17 cellular contexts compared by ENCODE assay signal in genomic region chr10:121947931-121948330, GRCh38. TPM values are rescaled to one million over a fixed set of nuclear protein-coding genes. Genes with fewer than 3 reads are reported as not detected.
DNase-seq lines count a peak whose midpoint lies in the region; ATAC-seq and TF ChIP-seq lines count a peak whose summit lies in the region.
"Had no signal": no experiment of that assay in that cellular context is flagged by ENCODE, and none has a peak within 500 bp of the region (broad histone marks: within the 10 kb centered on the region; RNA-seq: fewer than 3 reads in every experiment).

No MANE protein-coding gene starts in this region.

- H3K27me3 Mint-ChIP-seq in HFFc6 (ENCODE audit: insufficient read depth): no peaks in the 10 kb centered on the region; the same call in 1 of the 2 replicates

- DNase-seq in NCI-H82 (lab: John Stamatoyannopoulos, UW): peak; percentile 35
- no peak for DNase-seq in NCI-H82 treated with DMSO at 0.1 percent for 48 hours (lab: John Stamatoyannopoulos, UW; ENCODE audit: unreplicated experiment)
- peak; percentile 29 for DNase-seq in SK-MEL-5 (ENCODE audit: low read depth, low spot score)
- peak; percentile 39 for DNase-seq in choroid plexus epithelial cell (ENCODE audit: low read depth)
- DNase-seq in Kasumi-1 (lab: John Stamatoyannopoulos, UW): no peak
- no peak for DNase-seq in C1 segment of cervical spinal cord (lab: John Stamatoyannopoulos, UW)
- no peak for DNase-seq in HFFc6
- DNase-seq: H7; KG1; NCI-H1105 treated with DMSO at 0.1 percent for 48 hours; NCI-H187 treated with DMSO at 0.1 percent for 48 hours; NCI-H526 treated with DMSO at 0.1 percent for 48 hours; NK-92 treated with Interleukin-12 subunit alpha and Interleukin-12 subunit beta, amount 100 ng/mL, for 24 hours; SW 1271 had no signal

- H3K4me3 ChIP-seq in choroid plexus epithelial cell (ENCODE audit: low read depth, low read length): no peak overlapping the region
- H3K4me3 ChIP-seq: BLaER1, SJSA1 had no signal

- ATAC-seq in GM18519 (IDR thresholded peaks at IDR 0.05; ENCODE audit: low FRiP score, unreplicated experiment): no peak

- TF ChIP-seq CTCF in choroid plexus epithelial cell (conservative IDR thresholded peaks at IDR 0.05; ENCODE audit: low read depth, low read length) (no peak), HFFc6 (IDR thresholded peaks at IDR 0.05) (no peak)

- H3K9me3 Mint-ChIP-seq in HFFc6: no peaks in the 10 kb centered on the region

- peaks cover 11% of the 10 kb centered on the region for H3K4me1 Mint-ChIP-seq in HFFc6 (ENCODE audit: low read depth)

- H3K4me3 Mint-ChIP-seq in HFFc6: no peak overlapping the region

- no peak overlapping the region for H3K27ac Mint-ChIP-seq in HFFc6

- no peaks in the 10 kb centered on the region for H3K36me3 Mint-ChIP-seq in HFFc6 (ENCODE audit: low read depth)

- in situ Hi-C loops in SK-MEL-5 (cut with HindIII; ENCODE audit: low pct_unique_long_range_greater_than_20kb, low sequenced_read_pairs): no loop called here

RNA-seq across cellular contexts. Expression of gene ATE1, which starts 20.1 kb away (rescaled TPM):
- total RNA-seq in SK-MEL-5 (2014; rRNA removed; shearing (Covaris generic)): 33.9 and 34.3 TPM in 2 replicates
- polyA plus RNA-seq in SK-MEL-5 (2015; cell fraction: cytosol; rRNA removed): 17.3 and 21.8 TPM in 2 replicates
- polyA plus RNA-seq in SK-MEL-5 (2015; cell fraction: nucleus; rRNA removed): 30.2 and 30.4 TPM in 2 replicates
- total RNA-seq in HFFc6 (2021; fragmentation: NEBNext Ultra II Directional; extraction: Animal tissue kit (Norgen Biotek cat#: 25700)): 10 to 100 TPM; 19.4 to 25.2 (median 21.0) TPM

RNA-seq across cellular contexts. Expression of gene NSMCE4A, which starts 27.1 kb away (rescaled TPM):
- total RNA-seq in SK-MEL-5 (2014; rRNA removed; shearing (Covaris generic)): 36.0 and 38.9 TPM in 2 replicates
- polyA plus RNA-seq in SK-MEL-5 (2015; cell fraction: cytosol; rRNA removed): 29.4 and 33.2 TPM in 2 replicates
- 235 and 247 TPM in 2 replicates for polyA plus RNA-seq in SK-MEL-5 (2015; cell fraction: nucleus; rRNA removed)
- total RNA-seq in HFFc6 (2021; fragmentation: NEBNext Ultra II Directional; extraction: Animal tissue kit (Norgen Biotek cat#: 25700)): 10 to 100 TPM; 15.2 to 22.7 (median 20.8) TPM

RNA-seq across cellular contexts. Expression of gene TACC2, which starts 41.0 kb away (rescaled TPM):
- total RNA-seq in SK-MEL-5 (2014; rRNA removed; shearing (Covaris generic)): 3.0 and 10.2 TPM in 2 replicates
- 15.4 and 16.3 TPM in 2 replicates for polyA plus RNA-seq in SK-MEL-5 (2015; cell fraction: cytosol; rRNA removed)
- polyA plus RNA-seq in SK-MEL-5 (2015; cell fraction: nucleus; rRNA removed): 17.9 and 29.2 TPM in 2 replicates
- total RNA-seq in HFFc6 (2021; fragmentation: NEBNext Ultra II Directional; extraction: Animal tissue kit (Norgen Biotek cat#: 25700)): 10 to 100 TPM; 15.9 to 19.5 (median 17.5) TPM

Comparison
In these comparisons a context has a peak if more than half of its experiments do, and no peak if none do; other contexts are left out.
1. DNase-seq: peak in NCI-H82 (single experiment), SK-MEL-5 (single experiment) and choroid plexus epithelial cell (single experiment); none in NCI-H82 treated with DMSO at 0.1 percent for 48 hours (single experiment), Kasumi-1 (0 of 2), C1 segment of cervical spinal cord (0 of 14) and HFFc6 (single experiment).